Comparison of ENCODE assay signal across 18 cellular contexts in the genomic region with DNA sequence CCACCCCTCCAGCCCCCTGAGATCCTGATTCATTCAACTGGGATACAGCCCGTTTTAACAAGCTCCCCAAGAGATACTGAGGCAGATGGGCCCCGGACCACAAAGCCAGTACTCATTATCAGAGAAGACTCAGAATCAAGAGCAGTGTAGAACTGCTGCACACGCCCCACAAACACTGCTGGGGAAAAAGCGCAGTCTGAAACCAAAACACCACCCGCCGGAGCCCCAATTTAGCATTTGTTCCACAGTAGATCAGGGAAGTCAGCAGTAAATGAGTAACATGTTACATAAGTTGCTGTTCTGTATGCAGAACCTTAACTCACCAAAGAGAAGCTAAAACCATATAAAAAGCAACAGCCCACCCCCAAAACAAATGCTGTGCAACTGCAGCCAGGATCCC.
DNase-seq lines count a peak whose midpoint lies in the region; ATAC-seq and TF ChIP-seq lines count a peak whose summit lies in the region.
"Had no signal": no experiment of that assay in that cellular context is flagged by ENCODE, and none has a peak within 500 bp of the region (broad histone marks: within the 10 kb centered on the region; RNA-seq: fewer than 3 reads in every experiment).

No MANE protein-coding gene starts in this region.

- no peak for ATAC-seq in activated CD8-positive, alpha-beta T cell treated with anti-CD3 and anti-CD28 coated beads for 36 hours
- ATAC-seq: K562, PC-3 had no signal

- H3K27me3 Mint-ChIP-seq in activated CD8-positive, alpha-beta T cell treated with anti-CD3 and anti-CD28 coated beads for 36 hours = no peaks in the 10 kb centered on the region
- H3K27me3 Mint-ChIP-seq: CD4-positive, alpha-beta T cell had no signal

- 0 out of 2 replicates have a peak overlapping the region, but pooled peaks have one; percentile 15 for H3K4me2 ChIP-seq in OCI-LY7 (ENCODE audit: low read length)

- TF ChIP-seq CTCF in GM20000 (IDR thresholded peaks at IDR 0.05; ENCODE audit: extremely low read depth, missing control alignments) (no peak), OCI-LY7 (conservative IDR thresholded peaks at IDR 0.05; ENCODE audit: low read length) (no peak), left ventricle myocardium inferior (IDR thresholded peaks at IDR 0.05; ENCODE audit: borderline replicate concordance) (no peak)
- TF ChIP-seq CTCF in activated CD8-positive, alpha-beta T cell treated with anti-CD3 and anti-CD28 coated beads for 36 hours (IDR thresholded peaks at IDR 0.05) = no peak

- no peaks in the 10 kb centered on the region for H3K27me3 ChIP-seq in left ventricle myocardium inferior (ENCODE audit: low read depth)

- POLR2A ChIA-PET in OCI-LY7 (lab: Charles Lee) = interaction anchor here (1.0 kb wide), 1 partner anchor 10 kb away, joined by 4 read pairs; no protein-coding TSS in a partner anchor
- POLR2A ChIA-PET in activated CD8-positive, alpha-beta T cell treated with anti-CD3 and anti-CD28 coated beads for 36 hours (lab: Charles Lee) = no interaction called here

- H3K79me2 ChIP-seq in OCI-LY7 (ENCODE audit: insufficient read depth, low read depth, low read length) = no peaks in the 10 kb centered on the region

- no peaks in the 10 kb centered on the region for H3K9me2 ChIP-seq in OCI-LY7 (ENCODE audit: insufficient read depth, low read length)

- H3K9me3 ChIP-seq in OCI-LY7 (ENCODE audit: low read length) (no peaks in the 10 kb centered on the region), left ventricle myocardium inferior (replicated peaks) (peaks cover 8% of the 10 kb centered on the region)

- peak; percentile 27 for DNase-seq in GM20000 (ENCODE audit: low spot score)
- DNase-seq in OCI-LY7 (ENCODE audit: low spot score) = peak; percentile 24
- DNase-seq in inferior parietal cortex (ENCODE audit: extremely low spot score) = peak; percentile 57
- DNase-seq in kidney tubule cell (ENCODE audit: low spot score) = no peak
- no peak for DNase-seq in activated CD8-positive, alpha-beta T cell treated with anti-CD3 and anti-CD28 coated beads for 36 hours
- DNase-seq in globus pallidus (ENCODE audit: low spot score) = no peak
- no peak for DNase-seq in left ventricle myocardium inferior
- DNase-seq: CD4-positive, alpha-beta T cell; EL; GM23248; HCEC 1CT; NCI-H1417; NCI-H1930; NCI-H446 treated with DMSO at 0.1 percent for 48 hours; PC-3 had no signal

- H3K4me1 ChIP-seq in OCI-LY7 (ENCODE audit: insufficient read depth, low read length, poor library complexity, severe bottlenecking) (peaks cover 15% of the 10 kb centered on the region), left ventricle myocardium inferior (peaks cover 4% of the 10 kb centered on the region)

- BruUV-seq in OCI-LY7 (replicated peaks; lab: Mats Ljungman, UMichigan) = no TSS peak

- peaks cover 10% of the 10 kb centered on the region for H3K4me1 Mint-ChIP-seq in activated CD8-positive, alpha-beta T cell treated with anti-CD3 and anti-CD28 coated beads for 36 hours (ENCODE audit: low read depth)

- H2AFZ ChIP-seq in OCI-LY7 (ENCODE audit: low read length) = no peak overlapping the region
- H2AFZ ChIP-seq: GM23248 had no signal

- CTCF ChIA-PET in OCI-LY7 (lab: Charles Lee; ENCODE audit: unreplicated experiment) = no interaction called here
- CTCF ChIA-PET in activated CD8-positive, alpha-beta T cell treated with anti-CD3 and anti-CD28 coated beads for 36 hours (lab: Charles Lee) = no interaction called here

- H3K4me3 ChIP-seq in OCI-LY7 (ENCODE audit: low read depth, low read length, poor library complexity, severe bottlenecking) (no peak overlapping the region), left ventricle myocardium inferior (no peak overlapping the region)
- H3K4me3 ChIP-seq: GM23248, K562 had no signal

- no peak overlapping the region for H3K27ac ChIP-seq in OCI-LY7 (ENCODE audit: low read depth, low read length, poor library complexity, severe bottlenecking)
- no peak overlapping the region for H3K27ac ChIP-seq in left ventricle myocardium inferior (replicated peaks)
- H3K27ac ChIP-seq: GM23248, RWPE1 had no signal

- no peak overlapping the region for H3K4me3 Mint-ChIP-seq in activated CD8-positive, alpha-beta T cell treated with anti-CD3 and anti-CD28 coated beads for 36 hours
- H3K4me3 Mint-ChIP-seq: B cell; CD4-positive, alpha-beta T cell had no signal

- peaks cover 8% of the 10 kb centered on the region for H3K36me3 Mint-ChIP-seq in activated CD8-positive, alpha-beta T cell treated with anti-CD3 and anti-CD28 coated beads for 36 hours (ENCODE audit: low read depth)

- no peak overlapping the region for H3K27ac Mint-ChIP-seq in activated CD8-positive, alpha-beta T cell treated with anti-CD3 and anti-CD28 coated beads for 36 hours
- H3K27ac Mint-ChIP-seq: B cell; CD4-positive, alpha-beta T cell had no signal

- no peaks in the 10 kb centered on the region for H3K36me3 ChIP-seq in OCI-LY7 (ENCODE audit: insufficient read depth, low read length)
- H3K36me3 ChIP-seq in left ventricle myocardium inferior = no peaks in the 10 kb centered on the region

- H3K9me3 Mint-ChIP-seq in activated CD8-positive, alpha-beta T cell treated with anti-CD3 and anti-CD28 coated beads for 36 hours = no peaks in the 10 kb centered on the region

- H4K20me1 ChIP-seq in OCI-LY7 (ENCODE audit: insufficient read depth, low read length) = no peaks in the 10 kb centered on the region

- intact Hi-C loops in OCI-LY7 (cut with micrococcal nuclease; ENCODE audit: unreplicated experiment) = no loop called here
- intact Hi-C loops in activated CD8-positive, alpha-beta T cell treated with anti-CD3 and anti-CD28 coated beads for 36 hours (cut with micrococcal nuclease) = no loop called here
- intact Hi-C loops in left ventricle myocardium inferior (cut with micrococcal nuclease) = no loop called here

Comparison
In these comparisons a context has a peak if more than half of its experiments do, and no peak if none do; other contexts are left out.
1. DNase-seq: peak in GM20000 (single experiment), OCI-LY7 (single experiment) and inferior parietal cortex (single experiment); none in kidney tubule cell (single experiment), activated CD8-positive, alpha-beta T cell treated with anti-CD3 and anti-CD28 coated beads for 36 hours (single experiment), globus pallidus (single experiment) and left ventricle myocardium inferior (single experiment).